ENCODE assay signal across 8 cellular contexts in the genomic region with DNA sequence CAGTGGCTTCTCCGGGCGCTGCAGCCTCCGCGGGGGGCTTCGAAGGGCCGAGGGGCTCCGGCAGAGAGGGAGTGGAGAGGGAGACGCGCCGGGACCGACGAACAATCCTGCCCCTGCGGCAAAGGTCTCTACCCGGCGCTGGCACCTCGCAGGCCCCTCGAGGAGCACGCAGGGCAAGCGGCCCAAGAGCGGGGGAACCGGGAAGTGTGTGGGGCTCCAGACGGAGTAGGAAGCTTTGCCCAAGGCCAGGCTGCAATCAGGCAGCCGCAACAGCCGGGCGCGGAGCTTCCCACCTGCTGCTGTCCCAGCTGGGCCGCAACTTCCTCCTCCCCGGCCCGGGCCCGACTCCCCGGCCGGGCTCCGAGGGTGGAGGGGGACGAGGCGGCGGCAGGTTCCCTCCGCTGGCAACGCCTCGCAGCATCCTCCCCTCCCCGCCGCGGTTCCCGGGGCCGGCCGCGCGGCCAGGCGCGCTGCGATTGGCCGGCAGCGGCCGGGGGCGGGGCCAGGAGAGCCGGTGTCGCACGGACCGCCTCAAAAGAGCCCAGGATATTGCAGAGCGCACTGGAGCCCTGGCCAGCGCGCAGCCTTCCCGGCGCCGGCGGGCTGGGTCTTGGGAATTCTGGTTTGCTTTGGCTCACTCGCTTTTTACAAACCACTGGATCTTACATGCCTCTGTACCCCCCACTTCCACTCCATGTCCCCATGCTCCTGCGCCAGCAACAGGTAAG. TPM values are rescaled to one million over a fixed set of nuclear protein-coding genes. Genes with fewer than 3 reads are reported as not detected.
DNase-seq lines count a peak whose midpoint lies in the region; ATAC-seq and TF ChIP-seq lines count a peak whose summit lies in the region.

Gene KCNJ2, plus strand, starts transcription at position 554 of the 728 bp plus-strand sequence. CDS start 5,508 bp downstream, outside the sequence.

- H3K9me3 Mint-ChIP-seq in Calu3 (ENCODE audit: low read depth, unreplicated experiment): no peaks in the 10 kb centered on the region
- H3K9me3 Mint-ChIP-seq in activated T-helper 2 cell treated with anti-CD3 and anti-CD28 coated beads, Interferon-gamma antibody, Interleukin-2, Interleukin-4, amounts not matched to agents 10 μg/mL and 5 μg/mL and 100 μg/mL, durations not matched to agents 14 hours and 24 hours and 36 hours: no peaks in the 10 kb centered on the region
- H3K9me3 Mint-ChIP-seq in nephron: no peaks in the 10 kb centered on the region

- peak; percentile 83 for DNase-seq in Calu3
- DNase-seq in HL-60 (ENCODE audit: low read depth in 1 of 2, low spot score in 1 of 2): peak; percentile 70 to 95
- peak; percentile 91 to 96 for DNase-seq in NOMO-1 (lab: John Stamatoyannopoulos, UW; ENCODE audit: unreplicated experiment in 2 of 2)
- peak; percentile 67 for DNase-seq in activated T-helper 2 cell treated with anti-CD3 and anti-CD28 coated beads, Interferon-gamma antibody, Interleukin-2, Interleukin-4, amounts not matched to agents 10 μg/mL and 5 μg/mL and 100 μg/mL, durations not matched to agents 14 hours and 24 hours and 36 hours (ENCODE audit: low spot score)
- DNase-seq in foreskin melanocyte: peak; percentile 68

- H3K36me3 Mint-ChIP-seq in Calu3 (ENCODE audit: insufficient read depth, unreplicated experiment) (peaks cover 12% of the 10 kb centered on the region), nephron (ENCODE audit: low read depth) (no peaks in the 10 kb centered on the region)
- no peaks in the 10 kb centered on the region for H3K36me3 Mint-ChIP-seq in activated T-helper 2 cell treated with anti-CD3 and anti-CD28 coated beads, Interferon-gamma antibody, Interleukin-2, Interleukin-4, amounts not matched to agents 10 μg/mL and 5 μg/mL and 100 μg/mL, durations not matched to agents 14 hours and 24 hours and 36 hours (ENCODE audit: low read depth)

- H3K4me1 Mint-ChIP-seq in Calu3 (ENCODE audit: low read depth, unreplicated experiment) (peaks cover 18% of the 10 kb centered on the region), nephron (peaks cover 30% of the 10 kb centered on the region)
- H3K4me1 Mint-ChIP-seq in activated T-helper 2 cell treated with anti-CD3 and anti-CD28 coated beads, Interferon-gamma antibody, Interleukin-2, Interleukin-4, amounts not matched to agents 10 μg/mL and 5 μg/mL and 100 μg/mL, durations not matched to agents 14 hours and 24 hours and 36 hours (ENCODE audit: low read depth): peaks cover 11% of the 10 kb centered on the region

- H3K27ac ChIP-seq in HL-60 (replicated peaks): peak within 1 kb of the TSS; percentile 74
- peak within 1 kb of the TSS; percentile 58 for H3K27ac ChIP-seq in thymus (ENCODE audit: low read depth)

- H3K4me1 ChIP-seq in thymus (ENCODE audit: control insufficient read depth, insufficient read depth, low read length): peaks cover 8% of the 10 kb centered on the region

- under 1% methylated on average over 67 of the region's 67 CpGs for WGBS in thymus

- no peaks in the 10 kb centered on the region for H3K36me3 ChIP-seq in thymus (ENCODE audit: control insufficient read depth, insufficient read depth)

- H3K4me3 Mint-ChIP-seq in Calu3 (ENCODE audit: low read depth, unreplicated experiment) (peak within 1 kb of the TSS; percentile 67), nephron (peak within 1 kb of the TSS; percentile 87 to 93 (median 91))
- H3K4me3 Mint-ChIP-seq in activated T-helper 2 cell treated with anti-CD3 and anti-CD28 coated beads, Interferon-gamma antibody, Interleukin-2, Interleukin-4, amounts not matched to agents 10 μg/mL and 5 μg/mL and 100 μg/mL, durations not matched to agents 14 hours and 24 hours and 36 hours (ENCODE audit: low read depth): peak within 1 kb of the TSS; percentile 81

- BruUV-seq in Calu3 (replicated peaks; lab: Mats Ljungman, UMichigan): no TSS peak

- H3K4me3 ChIP-seq in HL-60 (replicated peaks; ENCODE audit: insufficient read depth, low read length) (peak within 1 kb of the TSS; percentile 79), thymus (ENCODE audit: low read length) (peak within 1 kb of the TSS; percentile 51)

- intact Hi-C loops in Calu3 (cut with micrococcal nuclease; ENCODE audit: unreplicated experiment): loop anchor here (10.0 kb wide), 1 partner anchor 456 kb away; no protein-coding TSS in a partner anchor
- intact Hi-C loops in activated T-helper 2 cell treated with anti-CD3 and anti-CD28 coated beads, Interferon-gamma antibody, Interleukin-2, Interleukin-4, amounts not matched to agents 10 μg/mL and 5 μg/mL and 100 μg/mL, durations not matched to agents 14 hours and 24 hours and 36 hours (cut with micrococcal nuclease): loop anchor here (2.0 to 5.0 kb wide), 3 partner anchors 32 to 842 kb away; partner anchors contain the start of gene ABCA5

- CTCF ChIA-PET in Calu3 (lab: Charles Lee): interaction anchor here (0.6 kb wide), 2 partner anchors 9 to 600 kb away, joined by 4 read pairs; no protein-coding TSS in a partner anchor

- H3K27me3 ChIP-seq in HL-60 (ENCODE audit: insufficient read depth, poor library complexity, severe bottlenecking): no peaks in the 10 kb centered on the region
- peaks cover 22% of the 10 kb centered on the region for H3K27me3 ChIP-seq in thymus (ENCODE audit: control insufficient read depth, insufficient read depth)

- H3K9me3 ChIP-seq in thymus (ENCODE audit: control insufficient read depth): no peaks in the 10 kb centered on the region

- ATAC-seq in GM21367 (IDR thresholded peaks at IDR 0.05; ENCODE audit: unreplicated experiment): peak; percentile 98

- H3K27me3 Mint-ChIP-seq in Calu3 (ENCODE audit: unreplicated experiment) (peaks cover 70% of the 10 kb centered on the region), nephron (ENCODE audit: low read depth) (peaks cover 43% of the 10 kb centered on the region)
- H3K27me3 Mint-ChIP-seq in activated T-helper 2 cell treated with anti-CD3 and anti-CD28 coated beads, Interferon-gamma antibody, Interleukin-2, Interleukin-4, amounts not matched to agents 10 μg/mL and 5 μg/mL and 100 μg/mL, durations not matched to agents 14 hours and 24 hours and 36 hours (ENCODE audit: low read depth): peaks cover 58% of the 10 kb centered on the region

- TF ChIP-seq CTCF in Calu3 (IDR thresholded peaks at IDR 0.05; ENCODE audit: unreplicated experiment) (no peak), HL-60 (IDR thresholded peaks at IDR 0.05; ENCODE audit: insufficient read depth, low read length) (no peak), nephron (IDR thresholded peaks at IDR 0.05; ENCODE audit: unreplicated experiment in 3 of 3) (no peak)

- H3K27ac Mint-ChIP-seq in Calu3 (ENCODE audit: unreplicated experiment) (no peak within 1 kb of the TSS), nephron (peak within 1 kb of the TSS; percentile 61 to 83 (median 71))
- no peak within 1 kb of the TSS for H3K27ac Mint-ChIP-seq in activated T-helper 2 cell treated with anti-CD3 and anti-CD28 coated beads, Interferon-gamma antibody, Interleukin-2, Interleukin-4, amounts not matched to agents 10 μg/mL and 5 μg/mL and 100 μg/mL, durations not matched to agents 14 hours and 24 hours and 36 hours

RNA-seq across cellular contexts. Expression of gene KCNJ2, which starts in this region (rescaled TPM):
- not detected in 2 replicates for total RNA-seq in Calu3 (2022)
- 0.11 TPM in 1 of 2 replicates, not detected in the other for total RNA-seq in activated T-helper 2 cell treated with anti-CD3 and anti-CD28 coated beads, Interferon-gamma antibody, Interleukin-2, Interleukin-4, amounts not matched to agents 10 μg/mL and 5 μg/mL and 100 μg/mL, durations not matched to agents 14 hours and 24 hours and 36 hours
- 3.1 TPM for polyA plus RNA-seq in thymus

Comparison
In these comparisons a context has a peak if more than half of its experiments do, and no peak if none do; other contexts are left out.
1. Peak in every context shown above with its lines: DNase-seq, ATAC-seq, H3K4me3 ChIP-seq and H3K27ac ChIP-seq.
2. Peak in DNase-seq in Calu3; RNA of the gene not detected or under 1 TPM.
3. Peak in DNase-seq in activated T-helper 2 cell treated with anti-CD3 and anti-CD28 coated beads, Interferon-gamma antibody, Interleukin-2, Interleukin-4, amounts not matched to agents 10 μg/mL and 5 μg/mL and 100 μg/mL, durations not matched to agents 14 hours and 24 hours and 36 hours; RNA of the gene not detected or under 1 TPM.
4. H3K27ac Mint-ChIP-seq: peak in nephron (3 of 3); none in Calu3 (single experiment) and activated T-helper 2 cell treated with anti-CD3 and anti-CD28 coated beads, Interferon-gamma antibody, Interleukin-2, Interleukin-4, amounts not matched to agents 10 μg/mL and 5 μg/mL and 100 μg/mL, durations not matched to agents 14 hours and 24 hours and 36 hours (single experiment).